In genomic region chr11:68495872-68496271, GRCh38 we compare ENCODE assay signal across 17 cellular contexts. TPM values are rescaled to one million over a fixed set of nuclear protein-coding genes. Genes with fewer than 3 reads are reported as not detected.
DNase-seq lines count a peak whose midpoint lies in the region; ATAC-seq and TF ChIP-seq lines count a peak whose summit lies in the region.
"Had no signal": no experiment of that assay in that cellular context is flagged by ENCODE, and none has a peak within 500 bp of the region (broad histone marks: within the 10 kb centered on the region; RNA-seq: fewer than 3 reads in every experiment).

No MANE protein-coding gene starts in this region.

- H3K27me3 Mint-ChIP-seq in activated naive CD8-positive, alpha-beta T cell, result no peaks in the 10 kb centered on the region
- no peaks in the 10 kb centered on the region for H3K27me3 Mint-ChIP-seq in activated naive CD8-positive, alpha-beta T cell treated with anti-CD3 and anti-CD28 coated beads for 36 hours
- no peaks in the 10 kb centered on the region for H3K27me3 Mint-ChIP-seq in memory B cell

- intact Hi-C loops in OCI-LY7 (cut with micrococcal nuclease; ENCODE audit: unreplicated experiment) (loop anchor here (5.0 kb wide), 1 partner anchor 34 kb away; the partner anchor contains the start of gene PPP6R3), esophagus muscularis mucosa (cut with DNase I) (no loop called here)

- H3K4me3 Mint-ChIP-seq in activated naive CD8-positive, alpha-beta T cell, result no peak overlapping the region
- H3K4me3 Mint-ChIP-seq in activated naive CD8-positive, alpha-beta T cell treated with anti-CD3 and anti-CD28 coated beads for 36 hours, result no peak overlapping the region
- peak overlapping the region; percentile 4 for H3K4me3 Mint-ChIP-seq in memory B cell
- no peak overlapping the region for H3K4me3 Mint-ChIP-seq in stimulated activated effector memory CD8-positive, alpha-beta T cell treated with anti-CD3 and anti-CD28 coated beads, Interleukin-12 subunit alpha, Interleukin-12 subunit beta, amount 100 ng/mL, for 72 hours
- H3K4me3 Mint-ChIP-seq: CD14-positive monocyte had no signal

- H3K9me3 ChIP-seq in OCI-LY7 (ENCODE audit: low read length), result no peaks in the 10 kb centered on the region
- no peaks in the 10 kb centered on the region for H3K9me3 ChIP-seq in esophagus muscularis mucosa

- no peaks in the 10 kb centered on the region for H3K36me3 Mint-ChIP-seq in activated naive CD8-positive, alpha-beta T cell
- peaks cover 15% of the 10 kb centered on the region for H3K36me3 Mint-ChIP-seq in activated naive CD8-positive, alpha-beta T cell treated with anti-CD3 and anti-CD28 coated beads for 36 hours
- H3K36me3 Mint-ChIP-seq in memory B cell, result peaks cover 2% of the 10 kb centered on the region
- peaks cover 11% of the 10 kb centered on the region for H3K36me3 Mint-ChIP-seq in stimulated activated effector memory CD8-positive, alpha-beta T cell treated with anti-CD3 and anti-CD28 coated beads, Interleukin-12 subunit alpha, Interleukin-12 subunit beta, amount 100 ng/mL, for 72 hours

- no peaks in the 10 kb centered on the region for H3K9me3 Mint-ChIP-seq in activated naive CD8-positive, alpha-beta T cell (ENCODE audit: low read depth)
- no peaks in the 10 kb centered on the region for H3K9me3 Mint-ChIP-seq in activated naive CD8-positive, alpha-beta T cell treated with anti-CD3 and anti-CD28 coated beads for 36 hours
- no peaks in the 10 kb centered on the region for H3K9me3 Mint-ChIP-seq in memory B cell
- no peaks in the 10 kb centered on the region for H3K9me3 Mint-ChIP-seq in stimulated activated effector memory CD8-positive, alpha-beta T cell treated with anti-CD3 and anti-CD28 coated beads, Interleukin-12 subunit alpha, Interleukin-12 subunit beta, amount 100 ng/mL, for 72 hours
- H3K9me3 Mint-ChIP-seq: CD14-positive monocyte had no signal

- CTCF ChIA-PET in OCI-LY7 (lab: Charles Lee; ENCODE audit: unreplicated experiment), result no interaction called here

- no peak overlapping the region for H2AFZ ChIP-seq in OCI-LY7 (ENCODE audit: low read length)

- H3K27me3 ChIP-seq in esophagus muscularis mucosa, result no peaks in the 10 kb centered on the region

- H3K27ac Mint-ChIP-seq in activated naive CD8-positive, alpha-beta T cell, result peak overlapping the region; percentile 76
- no peak overlapping the region for H3K27ac Mint-ChIP-seq in activated naive CD8-positive, alpha-beta T cell treated with anti-CD3 and anti-CD28 coated beads for 36 hours
- peak overlapping the region; percentile 67 for H3K27ac Mint-ChIP-seq in memory B cell
- H3K27ac Mint-ChIP-seq in stimulated activated effector memory CD8-positive, alpha-beta T cell treated with anti-CD3 and anti-CD28 coated beads, Interleukin-12 subunit alpha, Interleukin-12 subunit beta, amount 100 ng/mL, for 72 hours, result peak overlapping the region; percentile 48

- peaks cover 99% of the 10 kb centered on the region for H3K79me2 ChIP-seq in OCI-LY7 (ENCODE audit: insufficient read depth, low read depth, low read length)

- H3K4me1 Mint-ChIP-seq in activated naive CD8-positive, alpha-beta T cell (ENCODE audit: low read depth), result peaks cover 79% of the 10 kb centered on the region
- peaks cover 68% of the 10 kb centered on the region for H3K4me1 Mint-ChIP-seq in activated naive CD8-positive, alpha-beta T cell treated with anti-CD3 and anti-CD28 coated beads for 36 hours
- peaks cover 51% of the 10 kb centered on the region for H3K4me1 Mint-ChIP-seq in memory B cell
- H3K4me1 Mint-ChIP-seq in stimulated activated effector memory CD8-positive, alpha-beta T cell treated with anti-CD3 and anti-CD28 coated beads, Interleukin-12 subunit alpha, Interleukin-12 subunit beta, amount 100 ng/mL, for 72 hours, result peaks cover 57% of the 10 kb centered on the region

- H3K36me3 ChIP-seq in OCI-LY7 (ENCODE audit: insufficient read depth, low read length), result peaks cover 17% of the 10 kb centered on the region; the same call in 1 of the 2 replicates
- H3K36me3 ChIP-seq in esophagus muscularis mucosa, result no peaks in the 10 kb centered on the region

- no peaks in the 10 kb centered on the region for H3K9me2 ChIP-seq in OCI-LY7 (ENCODE audit: insufficient read depth, low read length)

- H4K20me1 ChIP-seq in OCI-LY7 (ENCODE audit: insufficient read depth, low read length), result peaks cover 50% of the 10 kb centered on the region

- ATAC-seq in memory B cell (ENCODE audit: low read depth) (no peak), HG03342 (IDR thresholded peaks at IDR 0.05; ENCODE audit: unreplicated experiment) (no peak)
- no peak for ATAC-seq in stimulated activated effector memory CD8-positive, alpha-beta T cell treated with anti-CD3 and anti-CD28 coated beads, Interleukin-12 subunit alpha, Interleukin-12 subunit beta, amount 100 ng/mL, for 72 hours

- no peak for DNase-seq in activated naive CD8-positive, alpha-beta T cell treated with anti-CD3 and anti-CD28 coated beads for 36 hours
- no peak for DNase-seq in OCI-LY7 (ENCODE audit: low spot score)
- no peak for DNase-seq in memory B cell (ENCODE audit: low spot score in 2 of 2)
- DNase-seq in stimulated activated effector memory CD8-positive, alpha-beta T cell treated with anti-CD3 and anti-CD28 coated beads, Interleukin-12 subunit alpha, Interleukin-12 subunit beta, amount 100 ng/mL, for 72 hours (ENCODE audit: low spot score in 2 of 2), result no peak
- DNase-seq in esophagus muscularis mucosa (ENCODE audit: extremely low spot score), result no peak
- no peak for DNase-seq in GM19240 (ENCODE audit: insufficient read length, low spot score)
- DNase-seq: DMS79, Karpas-422, MM.1S, NCI-H1105 treated with DMSO at 0.1 percent for 48 hours, NCI-H187, NCI-H446, NCI-H774, SHP77 had no signal

- no TSS peak for BruUV-seq in OCI-LY7 (replicated peaks; lab: Mats Ljungman, UMichigan)

- H3K4me1 ChIP-seq in OCI-LY7 (ENCODE audit: insufficient read depth, low read length, poor library complexity, severe bottlenecking) (peaks cover 54% of the 10 kb centered on the region), esophagus muscularis mucosa (peaks cover 48 to 84% (median 66%) of the 10 kb centered on the region in 4 donors)

- H3K4me3 ChIP-seq in OCI-LY7 (ENCODE audit: low read depth, low read length, poor library complexity, severe bottlenecking) (no peak overlapping the region), esophagus muscularis mucosa (no peak overlapping the region)

- H3K27ac ChIP-seq in OCI-LY7 (ENCODE audit: low read depth, low read length, poor library complexity, severe bottlenecking) (peak overlapping the region; percentile 9), esophagus muscularis mucosa (replicated peaks in 1 of 4) (no peak overlapping the region)

- WGBS in esophagus muscularis mucosa, result 88% methylated on average over 3 of the region's 3 CpGs

- no peak for TF ChIP-seq POLR2A in esophagus muscularis mucosa (IDR thresholded peaks at IDR 0.05; ENCODE audit: low read depth)

- H3K4me2 ChIP-seq in OCI-LY7 (ENCODE audit: low read length), result peak overlapping the region; percentile 30; the same call in 1 of the 2 replicates

- POLR2A ChIA-PET in OCI-LY7 (lab: Charles Lee), result interaction anchor here (1.1 kb wide), 1 partner anchor 27 kb away, joined by 5 read pairs; no protein-coding TSS in a partner anchor

- TF ChIP-seq CTCF in OCI-LY7 (conservative IDR thresholded peaks at IDR 0.05; ENCODE audit: low read length) (no peak), esophagus muscularis mucosa (IDR thresholded peaks at IDR 0.05) (no peak)

- no peak for TF ChIP-seq EP300 in esophagus muscularis mucosa (IDR thresholded peaks at IDR 0.05)

RNA-seq across cellular contexts. Expression of gene PPP6R3, which starts 35.3 kb away (rescaled TPM):
- 100 to 1,000 TPM; 122 to 123 TPM for total RNA-seq in activated naive CD8-positive, alpha-beta T cell treated with anti-CD3 and anti-CD28 coated beads for 36 hours
- 151 and 166 TPM in 2 replicates for total RNA-seq in OCI-LY7 (2014; rRNA removed; shearing (Covaris generic))
- total RNA-seq in OCI-LY7 (2022), result 122 and 132 TPM in 2 replicates
- 100 to 1,000 TPM; 106 to 132 (median 116) TPM for total RNA-seq in esophagus muscularis mucosa
